ENCODE assay signal across 8 cellular contexts in genomic region chr7:116408831-116409453, GRCh38.
DNase-seq lines count a peak whose midpoint lies in the region; ATAC-seq, FAIRE-seq and TF ChIP-seq lines count a peak whose summit lies in the region.
"Not testable (repeated sequence)": the region's sequence is repeated elsewhere in the genome, so short reads cannot be mapped to it uniquely, and the experiment has no call there.

No MANE protein-coding gene starts in this region.

- H2BK5ac ChIP-seq in mesenchymal stem cell (ENCODE audit: low read depth, low read length, poor library complexity, severe bottlenecking); trophoblast cell (ENCODE audit: low read depth, low read length, poor library complexity): not testable (repeated sequence)

- not testable (repeated sequence) for H3K79me2 ChIP-seq in GM23338 (replicated peaks; ENCODE audit: insufficient read depth); Loucy (ENCODE audit: insufficient read depth, low read length); K562 (ENCODE audit: control insufficient read depth, insufficient read depth, low read length); trophoblast cell (ENCODE audit: control insufficient read depth, insufficient read depth, low read length, poor library complexity)

- not testable (repeated sequence) for H3K9me2 ChIP-seq in GM23338 (ENCODE audit: insufficient read depth); Loucy (replicated peaks; ENCODE audit: low read depth, low read length)

- H2AK5ac ChIP-seq in mesenchymal stem cell (ENCODE audit: low read length, severe bottlenecking); trophoblast cell (ENCODE audit: low read length): not testable (repeated sequence)

- peak overlapping the region; percentile 64 for H4K8ac ChIP-seq in mesenchymal stem cell (ENCODE audit: low read length)
- not testable (repeated sequence) for H4K8ac ChIP-seq in trophoblast cell (ENCODE audit: low read depth, low read length)

- peak overlapping the region; percentile 61 for H3K9ac ChIP-seq in Loucy (ENCODE audit: low read depth, low read length, poor library complexity, severe bottlenecking)
- not testable (repeated sequence) for H3K9ac ChIP-seq in K562 (ENCODE audit: insufficient read depth in 1 of 2, low read depth in 2 of 2, low read length in 2 of 2); mesenchymal stem cell (ENCODE audit: low read length); trophoblast cell (ENCODE audit: low read length)

- not testable (repeated sequence) for BruUV-seq in A673 (replicated peaks; lab: Mats Ljungman, UMichigan); K562 (replicated peaks; lab: Mats Ljungman, UMichigan)

- H3K4me3 ChIP-seq in A673 (ENCODE audit: low read depth, low read length, poor library complexity, severe bottlenecking); GM23338; Loucy (ENCODE audit: low read length, poor library complexity, severe bottlenecking); RWPE2 (ENCODE audit: severe bottlenecking); K562; mesenchymal stem cell (ENCODE audit: insufficient read depth in 1 of 2, low read depth in 1 of 2, low read length in 2 of 2); trophoblast cell (ENCODE audit: low read depth, low read length): not testable (repeated sequence)

- not testable (repeated sequence) for H4K20me1 ChIP-seq in GM23338 (replicated peaks; ENCODE audit: insufficient read depth); Loucy (ENCODE audit: insufficient read depth, low read length, poor library complexity, severe bottlenecking); K562 (replicated peaks; ENCODE audit: control insufficient read depth, insufficient read depth, low read length)

- H2BK15ac ChIP-seq in mesenchymal stem cell (ENCODE audit: low read depth, poor library complexity, severe bottlenecking), result not testable (repeated sequence)

- H3K18ac ChIP-seq in mesenchymal stem cell (ENCODE audit: low read depth in 1 of 2, low read length in 2 of 2), result peak overlapping the region in 1 of 2 experiments; percentile 48
- not testable (repeated sequence) for H3K18ac ChIP-seq in trophoblast cell (ENCODE audit: low read length)

- not testable (repeated sequence) for H3K9me3 ChIP-seq in A673 (ENCODE audit: low read depth, low read length, poor library complexity, severe bottlenecking); Loucy (ENCODE audit: insufficient read depth, low read depth, low read length); RWPE2 (ENCODE audit: severe bottlenecking); K562 (replicated peaks; ENCODE audit: control insufficient read depth, insufficient read depth, low read depth, low read length); mesenchymal stem cell (ENCODE audit: control insufficient read depth, low read length); trophoblast cell (ENCODE audit: insufficient read depth, low read depth, low read length)

- H3K4ac ChIP-seq in mesenchymal stem cell (ENCODE audit: low read depth in 1 of 2, low read length in 2 of 2); trophoblast cell (ENCODE audit: low read depth, low read length): not testable (repeated sequence)

- H4K12ac ChIP-seq in trophoblast cell (ENCODE audit: low read depth, low read length), result not testable (repeated sequence)

- H3K4me1 Mint-ChIP-seq in GM23338, result not testable (repeated sequence)

- H3K14ac ChIP-seq in mesenchymal stem cell (ENCODE audit: low read length in 2 of 2), result not testable (repeated sequence)
- H3K14ac ChIP-seq in trophoblast cell (ENCODE audit: low read length), result peak overlapping the region; percentile 34

- POLR2A ChIA-PET in A673 (lab: Charles Lee; ENCODE audit: low non-redundant PET), result not testable (repeated sequence)
- POLR2A ChIA-PET in K562 (lab: Yijun Ruan, JAX), result interaction anchor here (0.5 kb wide), 1 partner anchor 31 kb away, joined by 3 read pairs; no protein-coding TSS in a partner anchor

- not testable (repeated sequence) for DNase-seq in A673 (ENCODE audit: low spot score); GM23338 (ENCODE audit: low spot score); RWPE2 (ENCODE audit: low spot score); K562 (ENCODE audit: extremely low read depth in 1 of 4, low spot score in 3 of 4); mesenchymal stem cell; trophoblast cell
- DNase-seq in NCI-H748 (lab: John Stamatoyannopoulos, UW; ENCODE audit: unreplicated experiment), result peak; percentile 6

- not testable (repeated sequence) for TF ChIP-seq RAD21 in K562 (CRISPR knock-in tag; conservative IDR thresholded peaks at IDR 0.05 in 1 of 2, IDR thresholded peaks at IDR 0.05 in 1 of 2)

- H2AFZ ChIP-seq in GM23338, result peak overlapping the region; percentile 44; the same call in 1 of the 2 replicates
- H2AFZ ChIP-seq in Loucy (ENCODE audit: low read length); mesenchymal stem cell (ENCODE audit: low read depth, low read length); trophoblast cell (ENCODE audit: insufficient read depth, low read length, poor library complexity): not testable (repeated sequence)
- H2AFZ ChIP-seq in K562 (ENCODE audit: low read depth, low read length), result peak overlapping the region; percentile 93

- not testable (repeated sequence) for TF ChIP-seq EP300 in K562 (IDR thresholded peaks at IDR 0.05; ENCODE audit: low read length)

- FAIRE-seq in K562 (lab: Jason Lieb, UNC), result not testable (repeated sequence)

- H3K27me3 Mint-ChIP-seq in GM23338 (ENCODE audit: insufficient read depth, low read depth, poor library complexity), result not testable (repeated sequence)

- not testable (repeated sequence) for H3K23ac ChIP-seq in mesenchymal stem cell (ENCODE audit: low read length in 2 of 2); trophoblast cell (ENCODE audit: low read length)

- not testable (repeated sequence) for H4K91ac ChIP-seq in mesenchymal stem cell (ENCODE audit: low read length); trophoblast cell (ENCODE audit: low read depth, low read length)

- H3K27ac Mint-ChIP-seq in GM23338, result not testable (repeated sequence)

- not testable (repeated sequence) for H3K36me3 ChIP-seq in A673 (ENCODE audit: insufficient read depth, low read length, poor library complexity, severe bottlenecking); GM23338 (ENCODE audit: insufficient read depth); Loucy (ENCODE audit: insufficient read depth, low read length); RWPE2 (ENCODE audit: low read depth); K562 (ENCODE audit: control insufficient read depth, insufficient read depth, low read length); mesenchymal stem cell (ENCODE audit: control insufficient read depth in 1 of 2, insufficient read depth in 2 of 2, low read depth in 1 of 2, low read length in 2 of 2); trophoblast cell (ENCODE audit: control insufficient read depth in 1 of 2, insufficient read depth in 2 of 2, low read length in 2 of 2)

- H3K4me1 ChIP-seq in A673 (ENCODE audit: insufficient read depth, low read length, poor library complexity, severe bottlenecking), result peaks cover 15% of the 10 kb centered on the region
- not testable (repeated sequence) for H3K4me1 ChIP-seq in GM23338 (ENCODE audit: insufficient read depth); K562 (replicated peaks in 1 of 2; ENCODE audit: control insufficient read depth in 2 of 2, insufficient read depth in 2 of 2, low read length in 2 of 2); mesenchymal stem cell (ENCODE audit: control insufficient read depth, insufficient read depth, low read depth, low read length); trophoblast cell (ENCODE audit: control insufficient read depth in 1 of 2, insufficient read depth in 2 of 2, low read length in 2 of 2)
- peaks cover 18% of the 10 kb centered on the region for H3K4me1 ChIP-seq in Loucy (ENCODE audit: insufficient read depth, low read length, poor library complexity, severe bottlenecking)
- H3K4me1 ChIP-seq in RWPE2 (ENCODE audit: insufficient read depth, poor library complexity, severe bottlenecking), result peaks cover 22% of the 10 kb centered on the region

- CTCF ChIA-PET in A673 (lab: Charles Lee); K562 (lab: Yijun Ruan, JAX; ENCODE audit: low intra/inter-chr PET ratio): not testable (repeated sequence)

- not testable (repeated sequence) for H3K9me3 Mint-ChIP-seq in GM23338

- in situ Hi-C loops in K562 (cut with MboI), result not testable (repeated sequence)

- 61% methylated on average over 18 of the region's 28 CpGs for WGBS in K562 (ENCODE audit: insufficient coverage, low coverage, missing lambda C conversion rate)
- 96% methylated on average over 24 of the region's 28 CpGs for WGBS in mesenchymal stem cell
- WGBS in trophoblast cell (ENCODE audit: extremely low coverage, insufficient coverage, insufficient read length), result no CpG with 5 or more reads among the region's 28 CpGs

- not testable (repeated sequence) for H3K4me3 Mint-ChIP-seq in GM23338

- H3K36me3 Mint-ChIP-seq in GM23338 (ENCODE audit: low read depth), result not testable (repeated sequence)

- H3F3A ChIP-seq in GM23338 (replicated peaks; ENCODE audit: low read depth); Loucy (ENCODE audit: low read depth): not testable (repeated sequence)

- TF ChIP-seq POLR2A in K562 (conservative IDR thresholded peaks at IDR 0.05), result not testable (repeated sequence)

- not testable (repeated sequence) for H2BK120ac ChIP-seq in mesenchymal stem cell (ENCODE audit: low read depth, low read length); trophoblast cell (ENCODE audit: insufficient read depth, low read length, poor library complexity)

- H2BK12ac ChIP-seq in mesenchymal stem cell (ENCODE audit: low read length in 2 of 2); trophoblast cell (ENCODE audit: low read length): not testable (repeated sequence)

- TF ChIP-seq CTCF in A673 (conservative IDR thresholded peaks at IDR 0.05; ENCODE audit: low read depth, low read length); GM23338 (conservative IDR thresholded peaks at IDR 0.05; ENCODE audit: low read depth in 2 of 2); Loucy (conservative IDR thresholded peaks at IDR 0.05; ENCODE audit: low read length); RWPE2 (IDR thresholded peaks at IDR 0.05; ENCODE audit: poor library complexity, severe bottlenecking); K562 (IDR thresholded peaks at IDR 0.05 in 2 of 3, conservative IDR thresholded peaks at IDR 0.05 in 1 of 3; ENCODE audit: insufficient read depth in 2 of 3, low read depth in 1 of 3, low read length in 3 of 3): not testable (repeated sequence)

- H3K27me3 ChIP-seq in A673 (replicated peaks; ENCODE audit: insufficient read depth, low read depth, low read length, poor library complexity); GM23338 (ENCODE audit: insufficient read depth); Loucy (ENCODE audit: insufficient read depth, low read length, poor library complexity, severe bottlenecking); RWPE2 (ENCODE audit: insufficient read depth, poor library complexity, severe bottlenecking); K562 (ENCODE audit: control insufficient read depth in 2 of 2, insufficient read depth in 2 of 2, low read length in 2 of 2); mesenchymal stem cell (ENCODE audit: control insufficient read depth in 1 of 2, insufficient read depth in 1 of 2, low read length in 2 of 2); trophoblast cell (ENCODE audit: insufficient read depth, low read length): not testable (repeated sequence)

- H3K27ac ChIP-seq in A673 (ENCODE audit: low read depth, low read length, poor library complexity, severe bottlenecking) (peak overlapping the region; percentile 36), RWPE2 (ENCODE audit: poor library complexity, severe bottlenecking) (peak overlapping the region; percentile 30)
- not testable (repeated sequence) for H3K27ac ChIP-seq in GM23338 (ENCODE audit: low read depth); K562 (ENCODE audit: extremely low read depth, low read depth, low read length); mesenchymal stem cell (ENCODE audit: low read length, poor library complexity, severe bottlenecking); trophoblast cell (ENCODE audit: low read depth, low read length)

- not testable (repeated sequence) for ATAC-seq in GM23338; RWPE2 (ENCODE audit: low read depth); K562

- intact Hi-C loops in A673 (cut with micrococcal nuclease; ENCODE audit: unreplicated experiment); K562 (cut with micrococcal nuclease): not testable (repeated sequence)

- not testable (repeated sequence) for H3K9me1 ChIP-seq in K562 (ENCODE audit: control insufficient read depth, insufficient read depth, low read length)

- H3K79me1 ChIP-seq in mesenchymal stem cell (replicated peaks; ENCODE audit: low read length, poor library complexity, severe bottlenecking); trophoblast cell (ENCODE audit: low read length): not testable (repeated sequence)

- not testable (repeated sequence) for H3K4me2 ChIP-seq in GM23338; K562 (ENCODE audit: insufficient read depth, low read length); mesenchymal stem cell (ENCODE audit: low read length, poor library complexity, severe bottlenecking); trophoblast cell (ENCODE audit: low read length)
- peak overlapping the region; percentile 78 for H3K4me2 ChIP-seq in Loucy (ENCODE audit: low read depth, low read length, poor library complexity, severe bottlenecking)
